Comparison of ENCODE assay signal across 28 cellular contexts in the genomic region with DNA sequence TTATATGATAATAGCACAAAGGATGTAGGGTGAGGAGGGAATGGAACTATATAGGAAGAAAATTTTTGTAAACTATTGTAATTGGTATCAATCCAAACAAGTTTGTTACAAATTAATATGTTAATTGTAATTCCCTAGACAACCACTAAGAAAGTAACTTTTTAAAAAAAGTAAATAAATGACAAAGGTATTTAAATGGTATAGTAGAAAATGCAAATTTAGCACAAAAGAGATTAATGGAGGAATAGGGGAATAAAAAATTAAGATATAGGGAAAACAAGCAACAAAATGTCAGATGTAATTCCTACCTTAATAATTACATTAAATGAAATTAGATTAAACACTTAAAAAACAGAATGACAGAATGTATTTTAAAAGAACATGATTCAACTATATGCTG.
"Had no signal": no experiment of that assay in that cellular context is flagged by ENCODE, and none has a peak within 500 bp of the region (broad histone marks: within the 10 kb centered on the region; RNA-seq: fewer than 3 reads in every experiment).

No MANE protein-coding gene starts in this region.

- H3K27ac Mint-ChIP-seq: effector memory CD8-positive, alpha-beta T cell; naive thymus-derived CD4-positive, alpha-beta T cell; nephron; stimulated activated naive B cell treated with anti-CD40 and anti-IgM and Interleukin-4, amounts not matched to agents 10 μg/mL and 1 μg/mL and 100 μg/mL, for 72 hours; stimulated activated naive CD8-positive, alpha-beta T cell treated with anti-CD3 and anti-CD28 coated beads, Interleukin-15, Interleukin-2, amounts not matched to agents 100 ng/mL and 50 ng/mL, for 24 hours had no signal

- FAIRE-seq: islet of Langerhans, small intestine had no signal

- H3K4me3 Mint-ChIP-seq: effector memory CD8-positive, alpha-beta T cell; naive thymus-derived CD4-positive, alpha-beta T cell; nephron; stimulated activated naive B cell treated with anti-CD40 and anti-IgM and Interleukin-4, amounts not matched to agents 10 μg/mL and 1 μg/mL and 100 μg/mL, for 72 hours; stimulated activated naive CD8-positive, alpha-beta T cell treated with anti-CD3 and anti-CD28 coated beads, Interleukin-15, Interleukin-2, amounts not matched to agents 100 ng/mL and 50 ng/mL, for 24 hours had no signal

- H3K27ac ChIP-seq: coronary artery, epithelial cell of prostate, gastroesophageal sphincter, heart right ventricle, left lung, ovary, right lobe of liver, thoracic aorta, tibial nerve, upper lobe of right lung, uterus had no signal

- DNase-seq: dermis blood vessel endothelial cell; effector memory CD8-positive, alpha-beta T cell; foreskin fibroblast; heart right ventricle; hippocampal formation; left cardiac atrium; left lung; mesenchymal stem cell; midbrain; naive thymus-derived CD4-positive, alpha-beta T cell; nucleus accumbens; ovary; posterior cingulate gyrus; right lobe of liver; small intestine; stimulated activated CD4-positive, alpha-beta T cell treated with anti-CD3 and anti-CD28 coated beads, Interleukin-15, amount 100 ng/mL, for 24 hours; stimulated activated CD4-positive, alpha-beta T cell treated with anti-CD3 and anti-CD28 coated beads, Interleukin-2, amount 100 ng/mL, for 48 hours; stimulated activated naive B cell treated with anti-CD40 and anti-IgM and Interleukin-4, amounts not matched to agents 10 μg/mL and 1 μg/mL and 100 μg/mL, for 72 hours; upper lobe of right lung; uterus had no signal

- H3K4me1 Mint-ChIP-seq: nephron; stimulated activated naive B cell treated with anti-CD40 and anti-IgM and Interleukin-4, amounts not matched to agents 10 μg/mL and 1 μg/mL and 100 μg/mL, for 72 hours had no signal
